32 cellular contexts compared by ENCODE assay signal in genomic region chr10:132005147-132005546, GRCh38.
"Had no signal": no experiment of that assay in that cellular context is flagged by ENCODE, and none has a peak within 500 bp of the region (broad histone marks: within the 10 kb centered on the region; RNA-seq: fewer than 3 reads in every experiment).

No MANE protein-coding gene starts in this region.

- H3K4me3 Mint-ChIP-seq: activated naive CD8-positive, alpha-beta T cell; activated naive CD8-positive, alpha-beta T cell treated with anti-CD3 and anti-CD28 coated beads, Interleukin-2, amount 50 U/mL, for 24 hours; activated T-cell treated with anti-CD3 and anti-CD28 coated beads, Interleukin-2, amount 50 U/mL, for 72 hours; brain had no signal

- H3K27ac Mint-ChIP-seq: activated naive CD8-positive, alpha-beta T cell; activated naive CD8-positive, alpha-beta T cell treated with anti-CD3 and anti-CD28 coated beads, Interleukin-2, amount 50 U/mL, for 24 hours; activated T-cell treated with anti-CD3 and anti-CD28 coated beads, Interleukin-2, amount 50 U/mL, for 72 hours; activated T-helper 2 cell treated with anti-CD3 and anti-CD28 coated beads, Interferon-gamma antibody, Interleukin-2, Interleukin-4, amounts not matched to agents 10 μg/mL and 5 μg/mL and 100 μg/mL, durations not matched to agents 14 hours and 24 hours and 36 hours; brain had no signal

- H3K4me3 ChIP-seq: PC-9 had no signal

- H3K4me1 Mint-ChIP-seq: brain had no signal

- FAIRE-seq: bronchial epithelial cell, RCC 7860 had no signal

- H2AFZ ChIP-seq: PC-9 had no signal

- H3K36me3 Mint-ChIP-seq: activated naive CD8-positive, alpha-beta T cell; brain had no signal

- DNase-seq: activated CD4-positive, alpha-beta T cell treated with anti-CD3 and anti-CD28 coated beads, Interleukin-2, amount 50 U/mL, for 4 hours; activated CD8-positive, alpha-beta memory T cell treated with anti-CD3 and anti-CD28 coated beads, Interleukin-2, amount 50 U/mL, for 4 hours; activated gamma-delta T cell; activated naive CD4-positive, alpha-beta T cell treated with Interleukin-2 at 50 U/mL for 16 hours; activated naive CD8-positive, alpha-beta T cell treated with anti-CD3 and anti-CD28 coated beads, Interleukin-2, amount 50 U/mL, for 24 hours; activated T-cell treated with anti-CD3 and anti-CD28 coated beads for 4 hours; activated T-cell treated with anti-CD3 and anti-CD28 coated beads, Interleukin-2, amount 50 U/mL, for 72 hours; anterior cingulate cortex; caudate nucleus; cerebellar nuclear complex; MM.1S; MV-4-11; NCI-H1092; NCI-H1436 treated with DMSO at 0.1 percent for 48 hours; NCI-H1694 treated with DMSO at 0.1 percent for 48 hours; NCI-H2029; NCI-H345; NCI-H510A; NCI-H526; NCI-H748 treated with DMSO at 0.1 percent for 48 hours; PC-9; SW 1271; T1000; WERI-Rb-1 had no signal

- H3K27ac ChIP-seq: KMS-11, PC-9, RWPE1, WERI-Rb-1 had no signal

- ATAC-seq: activated naive CD8-positive, alpha-beta T cell treated with anti-CD3 and anti-CD28 coated beads, Interleukin-2, amount 50 U/mL, for 24 hours; activated T-cell treated with anti-CD3 and anti-CD28 coated beads, Interleukin-2, amount 50 U/mL, for 72 hours; Right ventricle myocardium inferior had no signal

- H3K9me3 Mint-ChIP-seq: activated naive CD8-positive, alpha-beta T cell treated with anti-CD3 and anti-CD28 coated beads, Interleukin-2, amount 50 U/mL, for 24 hours; activated T-cell treated with anti-CD3 and anti-CD28 coated beads, Interleukin-2, amount 50 U/mL, for 72 hours had no signal

- H3K9ac ChIP-seq: KMS-11 had no signal

- H3K4me2 ChIP-seq: KMS-11, PC-9 had no signal

- H3K36me3 ChIP-seq: WERI-Rb-1 had no signal
